ENCODE assay signal across 8 cellular contexts in the genomic region with DNA sequence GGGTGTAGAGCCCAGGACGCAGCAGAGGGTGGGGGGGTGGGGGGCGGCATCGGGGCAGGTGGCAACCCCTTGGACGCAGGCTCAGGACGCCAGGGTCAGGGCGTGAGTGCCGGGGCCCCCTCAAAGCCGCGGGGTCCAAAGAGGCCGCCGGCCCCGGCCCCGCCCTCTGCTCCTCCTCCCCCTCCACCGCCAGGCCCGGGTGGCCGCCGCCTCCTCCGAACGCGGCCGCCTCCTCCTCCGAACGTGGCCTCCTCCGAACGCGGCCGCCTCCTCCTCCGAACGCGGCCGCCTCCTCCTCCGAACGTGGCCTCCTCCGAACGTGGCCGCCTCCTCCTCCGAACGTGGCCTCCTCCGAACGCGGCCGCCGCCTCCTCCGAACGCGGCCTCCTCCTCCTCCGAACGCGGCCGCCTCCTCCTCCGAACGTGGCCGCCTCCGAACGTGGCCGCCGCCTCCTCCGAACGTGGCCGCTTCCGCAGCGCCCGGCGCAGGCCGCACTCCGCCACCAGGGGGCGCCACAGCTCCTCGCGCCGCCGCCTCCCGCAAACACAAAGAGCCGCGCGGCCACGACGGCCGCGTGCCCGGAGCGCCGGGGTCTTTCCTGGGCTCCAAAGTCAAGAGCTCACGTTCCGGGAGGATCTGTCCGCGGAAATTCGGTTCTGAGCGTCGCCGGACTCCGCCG. TPM values are rescaled to one million over a fixed set of nuclear protein-coding genes. Genes with fewer than 3 reads are reported as not detected.
DNase-seq lines count a peak whose midpoint lies in the region; ATAC-seq and TF ChIP-seq lines count a peak whose summit lies in the region.

No MANE protein-coding gene starts in this region.

- no peak overlapping the region for H2BK20ac ChIP-seq in IMR-90 (ENCODE audit: low read depth, low read length)

- peak overlapping the region; percentile 50; the same call in 1 of the 2 replicates for H3K4me2 ChIP-seq in IMR-90 (ENCODE audit: low read depth, low read length)

- TF ChIP-seq POLR2A in IMR-90 (IDR thresholded peaks at IDR 0.05; ENCODE audit: low read depth, low read length): peak; percentile 71; the same call in 1 of the 2 replicates

- dilution Hi-C loops in IMR-90 (cut with HindIII; ENCODE audit: low sequenced_read_pairs, unreplicated experiment): no loop called here

- H3K36me3 ChIP-seq in IMR-90 (ENCODE audit: control insufficient read depth, insufficient read depth, low read length) (no peaks in the 10 kb centered on the region), RWPE2 (ENCODE audit: low read depth) (no peaks in the 10 kb centered on the region), thymus (ENCODE audit: control insufficient read depth, insufficient read depth) (no peaks in the 10 kb centered on the region)

- no TSS peak for BruUV-seq in IMR-90 (replicated peaks; lab: Mats Ljungman, UMichigan)

- POLR2A ChIA-PET in IMR-90 (lab: Charles Lee; ENCODE audit: unreplicated experiment): interaction anchor here (0.6 to 1.1 kb wide), 4 partner anchors 14 to 155 kb away, joined by 3 to 13 read pairs (median 4); no protein-coding TSS in a partner anchor

- no peak overlapping the region for H4K5ac ChIP-seq in IMR-90 (ENCODE audit: low read depth, low read length)

- H3K9me1 ChIP-seq in IMR-90 (ENCODE audit: insufficient read depth, low read length): no peaks in the 10 kb centered on the region

- no peak overlapping the region for H3K18ac ChIP-seq in IMR-90 (ENCODE audit: low read depth, low read length)

- intact Hi-C loops in IMR-90 (cut with micrococcal nuclease): loop anchor here (1.0 to 5.0 kb wide), 3 partner anchors 34 to 73 kb away; no protein-coding TSS in a partner anchor

- H3K4me1 ChIP-seq in IMR-90 (ENCODE audit: control insufficient read depth, insufficient read depth, low read length): peaks cover 17% of the 10 kb centered on the region
- peaks cover 4% of the 10 kb centered on the region for H3K4me1 ChIP-seq in RWPE2 (ENCODE audit: insufficient read depth, poor library complexity, severe bottlenecking)
- H3K4me1 ChIP-seq in thymus (ENCODE audit: control insufficient read depth, insufficient read depth, low read length): peaks cover 3% of the 10 kb centered on the region

- in situ Hi-C loops in IMR-90 (cut with MboI; ENCODE audit: low sequenced_read_pairs): no loop called here

- H4K20me1 ChIP-seq in IMR-90 (ENCODE audit: insufficient read depth, low read length): no peaks in the 10 kb centered on the region

- H2AK9ac ChIP-seq in IMR-90 (replicated peaks; ENCODE audit: low read depth, low read length, poor library complexity): no peak overlapping the region

- peaks cover 9% of the 10 kb centered on the region; the same call in 1 of the 2 replicates for H3K27me3 ChIP-seq in IMR-90 (ENCODE audit: control insufficient read depth, insufficient read depth, low read length)
- H3K27me3 ChIP-seq in RWPE2 (ENCODE audit: insufficient read depth, poor library complexity, severe bottlenecking): no peaks in the 10 kb centered on the region
- peaks cover 19% of the 10 kb centered on the region for H3K27me3 ChIP-seq in thymus (ENCODE audit: control insufficient read depth, insufficient read depth)

- peaks cover 0 to 7% of the 10 kb centered on the region in 2 experiments; a peak in 1 of 4 replicates for H3K79me1 ChIP-seq in IMR-90 (ENCODE audit: low read depth in 1 of 2, low read length in 2 of 2)

- H3K9me3 ChIP-seq in IMR-90 (ENCODE audit: control insufficient read depth, insufficient read depth, low read length) (no peaks in the 10 kb centered on the region), RWPE2 (ENCODE audit: severe bottlenecking) (no peaks in the 10 kb centered on the region), thymus (ENCODE audit: control insufficient read depth) (no peaks in the 10 kb centered on the region)

- TF ChIP-seq CTCF in IMR-90 (conservative IDR thresholded peaks at IDR 0.05; ENCODE audit: low read depth, low read length) (peak; percentile 97), RWPE2 (IDR thresholded peaks at IDR 0.05; ENCODE audit: poor library complexity, severe bottlenecking) (peak; percentile 89), foreskin fibroblast (IDR thresholded peaks at IDR 0.05; ENCODE audit: low read depth, low read length) (peak; percentile 54), omental fat pad (IDR thresholded peaks at IDR 0.05) (peak in 2 of 3 donors; percentile 80 to 86)

- no peak overlapping the region for H3K23ac ChIP-seq in IMR-90 (ENCODE audit: low read depth, low read length)

- CTCF ChIA-PET in IMR-90 (lab: Yijun Ruan, JAX): interaction anchor here (0.8 to 1.1 kb wide), 3 partner anchors 9 to 34 kb away, joined by 4 read pairs; no protein-coding TSS in a partner anchor

- 0% methylated on average over 44 of the region's 92 CpGs; no CpG with 5 or more reads in 1 of the 2 experiments for WGBS in IMR-90 (ENCODE audit: extremely low coverage in 2 of 2, insufficient read length in 1 of 2), 2 experiments
- 9% methylated on average over 90 of the region's 92 CpGs for WGBS in thymus

- H3K14ac ChIP-seq in IMR-90 (replicated peaks; ENCODE audit: low read depth, low read length): no peak overlapping the region

- H4K8ac ChIP-seq in IMR-90 (ENCODE audit: low read depth in 2 of 2, low read length in 2 of 2): peak overlapping the region in 1 of 2 experiments; percentile 84; a peak in 2 of 4 replicates

- H3K4me3 ChIP-seq in IMR-90 (ENCODE audit: insufficient read depth, low read depth, low read length): peak overlapping the region; percentile 48
- peak overlapping the region; percentile 27 for H3K4me3 ChIP-seq in RWPE2 (ENCODE audit: severe bottlenecking)
- peak overlapping the region; percentile 44 to 49 for H3K4me3 ChIP-seq in foreskin fibroblast (ENCODE audit: low read depth in 1 of 2, low read length in 2 of 2)
- H3K4me3 ChIP-seq in thymus (ENCODE audit: low read length): peak overlapping the region; percentile 52

- ATAC-seq in IMR-90 (ENCODE audit: low read depth) (peak; percentile 89), RWPE2 (ENCODE audit: low read depth) (peak; percentile 70), omental fat pad (ENCODE audit: low FRiP score) (peak; percentile 60)

- H3K4ac ChIP-seq in IMR-90 (ENCODE audit: low read depth, low read length): no peak overlapping the region

- H2BK15ac ChIP-seq in IMR-90 (ENCODE audit: low read depth, low read length): no peak overlapping the region

- no peak overlapping the region; the same call in 1 of the 2 replicates for H3K56ac ChIP-seq in IMR-90 (ENCODE audit: extremely low read depth, insufficient read depth, low read length)

- peak; percentile 11 for DNase-seq in NCI-H2107 (lab: John Stamatoyannopoulos, UW)
- DNase-seq in NCI-H2107 treated with DMSO at 0.1 percent for 48 hours (lab: John Stamatoyannopoulos, UW; ENCODE audit: unreplicated experiment): no peak
- peak; percentile 69 for DNase-seq in IMR-90
- DNase-seq in RWPE2 (ENCODE audit: low spot score): peak; percentile 65
- peak; percentile 80 for DNase-seq in activated effector memory CD4-positive, alpha-beta T cell treated with Interleukin-2 at 50 U/mL for 16 hours
- peak; percentile 81 to 95 for DNase-seq in foreskin fibroblast
- no peak for DNase-seq in omental fat pad (ENCODE audit: low spot score)

- peak overlapping the region; percentile 90 for H2AFZ ChIP-seq in IMR-90 (replicated peaks; ENCODE audit: low read length, poor library complexity)

- no peak overlapping the region for H3K9ac ChIP-seq in IMR-90 (ENCODE audit: low read depth, low read length)

- no peak overlapping the region for H2BK5ac ChIP-seq in IMR-90 (ENCODE audit: low read depth, low read length, poor library complexity, severe bottlenecking)

- H4K91ac ChIP-seq in IMR-90 (ENCODE audit: insufficient read depth, low read depth, low read length): no peak overlapping the region

- no peak overlapping the region for H2BK120ac ChIP-seq in IMR-90 (ENCODE audit: low read depth, low read length)

- H2AK5ac ChIP-seq in IMR-90 (ENCODE audit: low read depth, low read length): no peak overlapping the region

- TF ChIP-seq RAD21 in IMR-90 (IDR thresholded peaks at IDR 0.05; ENCODE audit: low read length): peak; percentile 85

- H3K27ac ChIP-seq in IMR-90 (ENCODE audit: insufficient read depth, low read length) (no peak overlapping the region; the same call in 1 of the 2 replicates), RWPE2 (ENCODE audit: poor library complexity, severe bottlenecking) (no peak overlapping the region), thymus (ENCODE audit: low read depth) (no peak overlapping the region)

TF ChIP-seq in IMR-90, 13 proteins besides CTCF, POLR2A, EP300 and RAD21 (continues in another document):
- no peak for TF ChIP-seq RCOR1 (IDR thresholded peaks at IDR 0.05; ENCODE audit: insufficient replicate concordance, low read length)
- TF ChIP-seq CEBPB (IDR thresholded peaks at IDR 0.05; ENCODE audit: low read depth, low read length): no peak
- TF ChIP-seq MXI1 (IDR thresholded peaks at IDR 0.05; ENCODE audit: borderline replicate concordance, low read depth, low read length): peak; percentile 77
- TF ChIP-seq, protein P1, sequence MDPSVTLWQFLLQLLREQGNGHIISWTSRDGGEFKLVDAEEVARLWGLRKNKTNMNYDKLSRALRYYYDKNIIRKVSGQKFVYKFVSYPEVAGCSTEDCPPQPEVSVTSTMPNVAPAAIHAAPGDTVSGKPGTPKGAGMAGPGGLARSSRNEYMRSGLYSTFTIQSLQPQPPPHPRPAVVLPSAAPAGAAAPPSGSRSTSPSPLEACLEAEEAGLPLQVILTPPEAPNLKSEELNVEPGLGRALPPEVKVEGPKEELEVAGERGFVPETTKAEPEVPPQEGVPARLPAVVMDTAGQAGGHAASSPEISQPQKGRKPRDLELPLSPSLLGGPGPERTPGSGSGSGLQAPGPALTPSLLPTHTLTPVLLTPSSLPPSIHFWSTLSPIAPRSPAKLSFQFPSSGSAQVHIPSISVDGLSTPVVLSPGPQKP (IDR thresholded peaks at IDR 0.05; ENCODE audit: borderline replicate concordance, low read depth, low read length): no peak

RNA-seq across cellular contexts. Expression of a gene that starts 19.3 kb away (rescaled TPM):
- total RNA-seq in IMR-90 (2012; rRNA removed) (5.9 and 6.9 TPM in 2 replicates), omental fat pad (1 to 10 TPM in 3 of 4 donors, under 1 TPM in 1; 0.96 to 7.7 (median 1.3) TPM)
- polyA plus RNA-seq in IMR-90 (2012; rRNA removed) (22.9 and 31.9 TPM in 2 replicates), thymus (1.7 TPM)
- 7.3 and 10.5 TPM in 2 replicates for polyA plus RNA-seq in IMR-90 (2012; cell fraction: cytosol; rRNA removed)
- polyA plus RNA-seq in IMR-90 (2012; cell fraction: nucleus; rRNA removed; ENCODE audit: low replicate concordance): 30.0 and 141 TPM in 2 replicates

RNA-seq across cellular contexts. Expression of a gene that starts 54.6 kb away (rescaled TPM):
- total RNA-seq in IMR-90 (2012; rRNA removed) (105 and 106 TPM in 2 replicates), omental fat pad (10 to 100 TPM; 29.2 to 63.5 (median 31.3) TPM)
- polyA plus RNA-seq in IMR-90 (2012; rRNA removed) (74.2 and 75.7 TPM in 2 replicates), thymus (74.3 TPM)
- 54.0 and 63.6 TPM in 2 replicates for polyA plus RNA-seq in IMR-90 (2012; cell fraction: cytosol; rRNA removed)
- polyA plus RNA-seq in IMR-90 (2012; cell fraction: nucleus; rRNA removed; ENCODE audit: low replicate concordance): 86.7 and 138 TPM in 2 replicates

RNA-seq across cellular contexts. Expression of a gene that starts 56.0 kb away (rescaled TPM):
- total RNA-seq in IMR-90 (2012; rRNA removed) (3.4 and 3.6 TPM in 2 replicates), omental fat pad (1 to 10 TPM; 3.4 to 6.8 (median 6.2) TPM)
- polyA plus RNA-seq in IMR-90 (2012; rRNA removed) (41.0 and 50.7 TPM in 2 replicates), thymus (34.5 TPM)
- polyA plus RNA-seq in IMR-90 (2012; cell fraction: cytosol; rRNA removed): 14.1 and 16.5 TPM in 2 replicates
- polyA plus RNA-seq in IMR-90 (2012; cell fraction: nucleus; rRNA removed; ENCODE audit: low replicate concordance): 305 and 1,032 TPM in 2 replicates

Comparison
In these comparisons a context has a peak if more than half of its experiments do, and no peak if none do; other contexts are left out.
1. DNase-seq: peak in NCI-H2107 (single experiment), IMR-90 (single experiment), RWPE2 (single experiment), activated effector memory CD4-positive, alpha-beta T cell treated with Interleukin-2 at 50 U/mL for 16 hours (single experiment) and foreskin fibroblast (2 of 2); none in NCI-H2107 treated with DMSO at 0.1 percent for 48 hours (single experiment) and omental fat pad (single experiment).
2. Peak in every context shown above with its lines, with median percentiles within 50 percentile points of each other: ATAC-seq, H3K4me3 ChIP-seq and CTCF ChIP-seq.